ENCODE assay signal across 23 cellular contexts in the genomic region with DNA sequence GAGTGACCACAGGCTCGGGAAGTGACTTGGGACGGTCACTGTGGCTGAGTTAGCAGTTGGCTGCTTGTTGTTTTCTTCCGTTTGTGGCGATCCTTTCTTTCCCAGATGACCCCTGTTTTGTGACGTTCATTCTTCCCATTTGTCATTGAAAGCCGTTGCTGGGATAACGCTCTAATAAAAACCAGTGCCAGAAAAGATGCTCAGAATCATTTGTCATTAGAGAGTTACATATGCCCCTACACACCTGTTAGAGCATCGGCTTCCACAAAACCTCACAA. TPM values are rescaled to one million over a fixed set of nuclear protein-coding genes. Genes with fewer than 3 reads are reported as not detected.
"Had no signal": no experiment of that assay in that cellular context is flagged by ENCODE, and none has a peak within 500 bp of the region (broad histone marks: within the 10 kb centered on the region; RNA-seq: fewer than 3 reads in every experiment).

No MANE protein-coding gene starts in this region.

- H2AFZ ChIP-seq: neural progenitor cell had no signal

- H3K9me3 ChIP-seq: right atrium auricular region had no signal

- H3K27ac ChIP-seq: esophagus muscularis mucosa, foreskin keratinocyte, neural progenitor cell, right atrium auricular region, spleen, tibial nerve, WERI-Rb-1 had no signal

- H3K36me3 ChIP-seq: esophagus muscularis mucosa, heart right ventricle, neural progenitor cell, right atrium auricular region, spleen, tibial nerve, WERI-Rb-1 had no signal

- H3K27me3 ChIP-seq: neural progenitor cell, right atrium auricular region had no signal

- FAIRE-seq: astrocyte had no signal

- DNase-seq: activated CD4-positive, alpha-beta memory T cell treated with anti-CD3 and anti-CD28 coated beads for 36 hours; activated CD4-positive, alpha-beta T cell treated with anti-CD3 and anti-CD28 coated beads for 48 hours; activated gamma-delta T cell treated with Interleukin-2 at 50 U/mL for 16 hours; activated naive CD4-positive, alpha-beta T cell treated with anti-CD3 and anti-CD28 coated beads, Interleukin-2, amount 50 U/mL, for 16 hours; activated T-cell treated with anti-CD3 and anti-CD28 coated beads, Interleukin-2, amount 50 U/mL, for 4 hours; amniotic stem cell; caudate nucleus; cortex of kidney; foreskin keratinocyte; left ventricle myocardium superior; mammary epithelial cell; naive thymus-derived CD8-positive, alpha-beta T cell; occipital lobe; spleen; stimulated activated naive CD4-positive, alpha-beta T cell treated with Interleukin-2 at 50 U/mL for 16 hours; T-helper 1 cell; WERI-Rb-1 had no signal

- H3K4me3 ChIP-seq: esophagus muscularis mucosa, neural progenitor cell, tibial nerve had no signal

- H3K4me2 ChIP-seq: neural progenitor cell had no signal

- H3K4me1 ChIP-seq: foreskin keratinocyte had no signal

- H3K9ac ChIP-seq: neural progenitor cell had no signal

RNA-seq across cellular contexts. Expression of a gene that starts 39.3 kb away (rescaled TPM):
- total RNA-seq: foreskin keratinocyte had no signal
